11 cellular contexts compared by ENCODE assay signal in the genomic region with DNA sequence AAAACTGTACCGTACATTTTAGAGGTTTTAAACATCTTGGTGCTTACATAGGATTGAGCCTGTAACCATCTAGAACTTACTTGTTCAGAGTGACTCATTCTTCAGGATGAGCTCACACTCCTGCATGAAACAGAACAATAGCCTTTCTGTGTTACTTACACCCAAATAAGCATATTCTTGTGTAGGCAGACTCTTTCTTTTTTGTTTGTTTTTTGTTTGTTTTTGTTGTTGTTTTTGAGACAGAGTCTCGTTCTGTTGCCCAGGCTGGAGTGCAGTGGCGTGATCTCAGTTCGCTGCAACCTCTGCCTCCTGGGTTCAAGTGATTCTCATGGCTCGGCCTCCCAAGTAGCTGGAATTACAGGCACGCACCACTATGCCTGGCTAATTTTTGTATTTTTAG. TPM values are rescaled to one million over a fixed set of nuclear protein-coding genes. Genes with fewer than 3 reads are reported as not detected.
A peak's percentile ranks its signal among the peaks of the same experiment; 100 is the strongest.
DNase-seq lines count a peak whose midpoint lies in the region; ATAC-seq and TF ChIP-seq lines count a peak whose summit lies in the region.
"Had no signal": no experiment of that assay in that cellular context is flagged by ENCODE, and none has a peak within 500 bp of the region (broad histone marks: within the 10 kb centered on the region; RNA-seq: fewer than 3 reads in every experiment).

No MANE protein-coding gene starts in this region.

- peak; percentile 88 for DNase-seq in GM23248
- DNase-seq in SJSA1 (ENCODE audit: low read depth in 1 of 2, low spot score in 2 of 2), result peak; percentile 63 to 75
- DNase-seq in epithelial cell of esophagus (ENCODE audit: low read depth), result peak; percentile 86
- peak; percentile 91 for DNase-seq in renal cortical epithelial cell (ENCODE audit: low read depth)
- DNase-seq in endothelial cell (ENCODE audit: low spot score), result no peak
- DNase-seq in NCI-H2171 (lab: John Stamatoyannopoulos, UW), result no peak
- no peak for DNase-seq in psoas muscle
- no peak for DNase-seq in T-helper 17 cell
- DNase-seq: NCI-H1092 treated with DMSO at 0.1 percent for 48 hours had no signal

- no peak overlapping the region for H3K4me2 ChIP-seq in GM23248 (ENCODE audit: unreplicated experiment)

- H3K4me3 Mint-ChIP-seq in endothelial cell (ENCODE audit: unreplicated experiment) (no peak overlapping the region), T-helper 17 cell (no peak overlapping the region)
- H3K4me3 Mint-ChIP-seq: central memory CD8-positive, alpha-beta T cell; mesothelial cell of epicardium had no signal

- H3K4me1 ChIP-seq in GM23248 (ENCODE audit: insufficient read depth), result peaks cover 4% of the 10 kb centered on the region
- H3K4me1 ChIP-seq in SJSA1 (replicated peaks), result peaks cover 29% of the 10 kb centered on the region
- no peaks in the 10 kb centered on the region for H3K4me1 ChIP-seq in psoas muscle

- WGBS in GM23248 (ENCODE audit: low coverage in 1 of 2, low lambda C conversion rate in 2 of 2, missing lambda C conversion rate in 2 of 2), 2 experiments, result 63 to 71% methylated on average over 6 of the region's 6 CpGs
- WGBS in psoas muscle, 3 donors, result 82 to 88% (median 86%) methylated on average over 6 of the region's 6 CpGs

- intact Hi-C loops in psoas muscle (cut with DNase I), result no loop called here

- in situ Hi-C loops in GM23248 (cut with MboI), result no loop called here

- no peaks in the 10 kb centered on the region for H3K9me2 ChIP-seq in GM23248 (ENCODE audit: insufficient read depth)

- no peaks in the 10 kb centered on the region for H3K79me2 ChIP-seq in GM23248 (ENCODE audit: insufficient read depth)

- H3K36me3 Mint-ChIP-seq in endothelial cell (ENCODE audit: low read depth, unreplicated experiment) (no peaks in the 10 kb centered on the region), T-helper 17 cell (ENCODE audit: low read depth) (peaks cover 4% of the 10 kb centered on the region)
- H3K36me3 Mint-ChIP-seq: mesothelial cell of epicardium had no signal

- H3K9me3 ChIP-seq in GM23248 (ENCODE audit: low read depth), result no peaks in the 10 kb centered on the region
- H3K9me3 ChIP-seq in SJSA1 (replicated peaks), result no peaks in the 10 kb centered on the region
- no peaks in the 10 kb centered on the region for H3K9me3 ChIP-seq in psoas muscle
- no peaks in the 10 kb centered on the region for H3K9me3 ChIP-seq in T-helper 17 cell (ENCODE audit: control insufficient read depth, low read length, poor library complexity, severe bottlenecking)

- H3K27ac Mint-ChIP-seq in endothelial cell (ENCODE audit: unreplicated experiment) (no peak overlapping the region), T-helper 17 cell (no peak overlapping the region)
- H3K27ac Mint-ChIP-seq: mesothelial cell of epicardium had no signal

- H2AFZ ChIP-seq in GM23248, result no peak overlapping the region

- no peaks in the 10 kb centered on the region for H3K27me3 ChIP-seq in GM23248 (replicated peaks; ENCODE audit: insufficient read depth)
- no peaks in the 10 kb centered on the region for H3K27me3 ChIP-seq in SJSA1 (replicated peaks)
- H3K27me3 ChIP-seq in psoas muscle (ENCODE audit: insufficient read depth in 3 of 3, low read length in 2 of 3), result no peaks in the 10 kb centered on the region

- ATAC-seq in psoas muscle (no peak), T-helper 17 cell (no peak)

- peaks cover 5% of the 10 kb centered on the region for H3K27me3 Mint-ChIP-seq in endothelial cell (ENCODE audit: unreplicated experiment)
- no peaks in the 10 kb centered on the region for H3K27me3 Mint-ChIP-seq in T-helper 17 cell

- no peaks in the 10 kb centered on the region for H3F3A ChIP-seq in GM23248 (ENCODE audit: insufficient read depth)

- H3K4me3 ChIP-seq in GM23248 (no peak overlapping the region), SJSA1 (no peak overlapping the region), epithelial cell of esophagus (ENCODE audit: low read length) (no peak overlapping the region), psoas muscle (no peak overlapping the region)

- no peak overlapping the region for H3K9ac ChIP-seq in GM23248

- H3K4me1 Mint-ChIP-seq in endothelial cell (ENCODE audit: unreplicated experiment) (peaks cover 45% of the 10 kb centered on the region), T-helper 17 cell (peaks cover 58% of the 10 kb centered on the region)

- TF ChIP-seq CTCF in epithelial cell of esophagus (IDR thresholded peaks at IDR 0.05; ENCODE audit: insufficient read depth, low read depth, low read length, missing control alignments) (no peak), endothelial cell (IDR thresholded peaks at IDR 0.05; ENCODE audit: unreplicated experiment) (no peak), psoas muscle (IDR thresholded peaks at IDR 0.05) (no peak)

- H3K27ac ChIP-seq in GM23248 (peak overlapping the region; percentile 29; the same call in 1 of the 2 replicates), SJSA1 (peak overlapping the region; percentile 73), psoas muscle (no peak overlapping the region)

- H4K20me1 ChIP-seq in GM23248 (ENCODE audit: insufficient read depth), result no peaks in the 10 kb centered on the region

- H3K36me3 ChIP-seq in GM23248 (ENCODE audit: low read depth) (no peaks in the 10 kb centered on the region), SJSA1 (no peaks in the 10 kb centered on the region), psoas muscle (ENCODE audit: insufficient read depth in 1 of 2, low read depth in 1 of 2) (no peaks in the 10 kb centered on the region)

- peaks cover 4% of the 10 kb centered on the region for H3K9me3 Mint-ChIP-seq in endothelial cell (ENCODE audit: unreplicated experiment)
- H3K9me3 Mint-ChIP-seq: central memory CD8-positive, alpha-beta T cell had no signal

RNA-seq across cellular contexts. Expression of a gene that starts 3.8 kb away (rescaled TPM):
- not detected in 2 replicates for total RNA-seq in GM23248 (2014; rRNA removed; shearing (Covaris generic))
- polyA plus RNA-seq in GM23248 (2016; fragmentation: Nextera tagmentation; extraction: Ambion mirVana) (not detected in 2 replicates), psoas muscle (not detected)
- not detected in 2 replicates for total RNA-seq in SJSA1 (2014; rRNA removed; shearing (Covaris generic))
- total RNA-seq in renal cortical epithelial cell (not detected in 2 replicates), endothelial cell (ENCODE audit: unreplicated experiment) (2.5 TPM), psoas muscle (not detected), T-helper 17 cell (1 to 10 TPM in 1 of 2 donors, not detected in 1; 1.6 TPM)
- total RNA-seq: mesothelial cell of epicardium had no signal

Comparison
In these comparisons a context has a peak if more than half of its experiments do, and no peak if none do; other contexts are left out.
1. DNase-seq: peak in GM23248 (single experiment), SJSA1 (2 of 2), epithelial cell of esophagus (single experiment) and renal cortical epithelial cell (single experiment); none in endothelial cell (single experiment), NCI-H2171 (single experiment), psoas muscle (0 of 2) and T-helper 17 cell (0 of 3).